1 cellular context compared by ENCODE assay signal in the genomic region with DNA sequence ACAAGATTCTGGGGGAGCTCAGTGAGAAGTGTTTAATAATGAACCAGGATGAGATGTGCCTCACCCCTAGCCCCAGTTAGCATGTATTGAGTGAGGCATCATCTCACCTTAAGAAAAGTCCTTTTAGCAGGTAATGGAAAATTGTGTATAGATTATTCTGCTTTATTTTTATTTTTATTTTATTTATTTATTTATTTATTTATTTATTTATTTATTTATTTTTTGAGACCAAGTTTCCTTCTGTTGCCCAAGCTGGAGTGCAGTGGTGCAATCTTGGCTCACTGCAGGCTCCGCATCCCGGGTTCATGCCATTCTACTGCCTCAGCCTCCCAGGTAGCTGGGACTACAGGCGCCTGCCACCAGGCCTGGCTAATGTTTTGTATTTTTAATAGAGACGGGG.
A peak's percentile ranks its signal among the peaks of the same experiment; 100 is the strongest.
TF ChIP-seq lines count a peak whose summit lies in the region.

No MANE protein-coding gene starts in this region.

TF ChIP-seq in HEK293, 187 proteins besides CTCF, POLR2A, EP300 and RAD21 (continued from another document):
- TF ChIP-seq, protein P1, sequence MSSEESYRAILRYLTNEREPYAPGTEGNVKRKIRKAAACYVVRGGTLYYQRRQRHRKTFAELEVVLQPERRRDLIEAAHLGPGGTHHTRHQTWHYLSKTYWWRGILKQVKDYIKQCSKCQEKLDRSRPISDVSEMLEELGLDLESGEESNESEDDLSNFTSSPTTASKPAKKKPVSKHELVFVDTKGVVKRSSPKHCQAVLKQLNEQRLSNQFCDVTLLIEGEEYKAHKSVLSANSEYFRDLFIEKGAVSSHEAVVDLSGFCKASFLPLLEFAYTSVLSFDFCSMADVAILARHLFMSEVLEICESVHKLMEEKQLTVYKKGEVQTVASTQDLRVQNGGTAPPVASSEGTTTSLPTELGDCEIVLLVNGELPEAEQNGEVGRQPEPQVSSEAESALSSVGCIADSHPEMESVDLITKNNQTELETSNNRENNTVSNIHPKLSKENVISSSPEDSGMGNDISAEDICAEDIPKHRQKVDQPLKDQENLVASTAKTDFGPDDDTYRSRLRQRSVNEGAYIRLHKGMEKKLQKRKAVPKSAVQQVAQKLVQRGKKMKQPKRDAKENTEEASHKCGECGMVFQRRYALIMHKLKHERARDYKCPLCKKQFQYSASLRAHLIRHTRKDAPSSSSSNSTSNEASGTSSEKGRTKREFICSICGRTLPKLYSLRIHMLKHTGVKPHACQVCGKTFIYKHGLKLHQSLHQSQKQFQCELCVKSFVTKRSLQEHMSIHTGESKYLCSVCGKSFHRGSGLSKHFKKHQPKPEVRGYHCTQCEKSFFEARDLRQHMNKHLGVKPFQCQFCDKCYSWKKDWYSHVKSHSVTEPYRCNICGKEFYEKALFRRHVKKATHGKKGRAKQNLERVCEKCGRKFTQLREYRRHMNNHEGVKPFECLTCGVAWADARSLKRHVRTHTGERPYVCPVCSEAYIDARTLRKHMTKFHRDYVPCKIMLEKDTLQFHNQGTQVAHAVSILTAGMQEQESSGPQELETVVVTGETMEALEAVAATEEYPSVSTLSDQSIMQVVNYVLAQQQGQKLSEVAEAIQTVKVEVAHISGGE (tag by site-specific recombination; conservative IDR thresholded peaks at IDR 0.05; ENCODE audit: low read depth) = peak; percentile 66
- peak; percentile 58 for TF ChIP-seq ZNF555 (tag by site-specific recombination; conservative IDR thresholded peaks at IDR 0.05)
- TF ChIP-seq, protein P2, sequence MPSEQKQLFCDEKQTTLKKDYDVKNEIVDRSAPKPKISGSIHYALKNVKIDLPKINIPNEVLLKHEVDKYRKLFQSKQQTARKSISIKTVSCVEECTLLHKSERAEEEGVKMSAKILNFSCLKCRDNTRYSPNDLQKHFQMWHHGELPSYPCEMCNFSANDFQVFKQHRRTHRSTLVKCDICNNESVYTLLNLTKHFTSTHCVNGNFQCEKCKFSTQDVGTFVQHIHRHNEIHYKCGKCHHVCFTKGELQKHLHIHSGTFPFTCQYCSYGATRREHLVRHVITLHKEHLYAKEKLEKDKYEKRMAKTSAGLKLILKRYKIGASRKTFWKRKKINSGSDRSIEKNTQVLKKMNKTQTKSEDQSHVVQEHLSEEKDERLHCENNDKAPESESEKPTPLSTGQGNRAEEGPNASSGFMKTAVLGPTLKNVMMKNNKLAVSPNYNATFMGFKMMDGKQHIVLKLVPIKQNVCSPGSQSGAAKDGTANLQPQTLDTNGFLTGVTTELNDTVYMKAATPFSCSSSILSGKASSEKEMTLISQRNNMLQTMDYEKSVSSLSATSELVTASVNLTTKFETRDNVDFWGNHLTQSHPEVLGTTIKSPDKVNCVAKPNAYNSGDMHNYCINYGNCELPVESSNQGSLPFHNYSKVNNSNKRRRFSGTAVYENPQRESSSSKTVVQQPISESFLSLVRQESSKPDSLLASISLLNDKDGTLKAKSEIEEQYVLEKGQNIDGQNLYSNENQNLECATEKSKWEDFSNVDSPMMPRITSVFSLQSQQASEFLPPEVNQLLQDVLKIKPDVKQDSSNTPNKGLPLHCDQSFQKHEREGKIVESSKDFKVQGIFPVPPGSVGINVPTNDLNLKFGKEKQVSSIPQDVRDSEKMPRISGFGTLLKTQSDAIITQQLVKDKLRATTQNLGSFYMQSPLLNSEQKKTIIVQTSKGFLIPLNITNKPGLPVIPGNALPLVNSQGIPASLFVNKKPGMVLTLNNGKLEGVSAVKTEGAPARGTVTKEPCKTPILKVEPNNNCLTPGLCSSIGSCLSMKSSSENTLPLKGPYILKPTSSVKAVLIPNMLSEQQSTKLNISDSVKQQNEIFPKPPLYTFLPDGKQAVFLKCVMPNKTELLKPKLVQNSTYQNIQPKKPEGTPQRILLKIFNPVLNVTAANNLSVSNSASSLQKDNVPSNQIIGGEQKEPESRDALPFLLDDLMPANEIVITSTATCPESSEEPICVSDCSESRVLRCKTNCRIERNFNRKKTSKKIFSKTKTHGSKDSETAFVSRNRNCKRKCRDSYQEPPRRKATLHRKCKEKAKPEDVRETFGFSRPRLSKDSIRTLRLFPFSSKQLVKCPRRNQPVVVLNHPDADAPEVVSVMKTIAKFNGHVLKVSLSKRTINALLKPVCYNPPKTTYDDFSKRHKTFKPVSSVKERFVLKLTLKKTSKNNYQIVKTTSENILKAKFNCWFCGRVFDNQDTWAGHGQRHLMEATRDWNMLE (tag by site-specific recombination; conservative IDR thresholded peaks at IDR 0.05; ENCODE audit: low read depth) = peak; percentile 68; the same call in 1 of the 2 replicates
- 0 out of 2 replicates have a peak, but pooled peaks have one; percentile 27 for TF ChIP-seq ZXDB (tag by site-specific recombination; IDR thresholded peaks at IDR 0.05)
- TF ChIP-seq ZNF510 (tag by site-specific recombination; IDR thresholded peaks at IDR 0.05; ENCODE audit: insufficient replicate concordance) = peak; percentile 33
- TF ChIP-seq ZNF394 (tag by site-specific recombination; IDR thresholded peaks at IDR 0.05; ENCODE audit: borderline replicate concordance) = peak; percentile 70; the same call in 1 of the 2 replicates
